In the genomic region with DNA sequence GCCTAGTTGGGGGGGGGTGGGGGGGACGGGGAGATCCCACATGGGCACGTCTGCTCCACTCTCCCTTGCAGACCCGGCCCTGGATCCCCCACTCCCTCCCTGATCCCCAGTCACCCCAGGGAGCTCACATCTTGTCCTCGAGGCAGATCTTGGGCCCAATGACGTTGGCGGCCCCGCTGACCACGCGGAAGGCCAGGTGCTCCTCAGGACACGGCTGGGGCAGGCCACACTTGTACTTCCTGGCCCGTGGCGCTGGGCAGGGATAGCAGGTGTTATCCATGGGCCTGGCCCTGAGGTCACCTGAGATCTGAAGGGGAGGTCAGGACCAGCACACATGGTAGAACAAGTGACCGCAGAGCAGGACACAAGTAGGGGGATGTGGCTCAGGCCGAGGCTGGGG, we compare ENCODE assay signal across 37 cellular contexts.
"Had no signal": no experiment of that assay in that cellular context is flagged by ENCODE, and none has a peak within 500 bp of the region (broad histone marks: within the 10 kb centered on the region; RNA-seq: fewer than 3 reads in every experiment).

No MANE protein-coding gene starts in this region.

- H3K36me3 ChIP-seq: adrenal gland, breast epithelium, SJSA1 had no signal

- H3K27ac ChIP-seq: adrenal gland, body of pancreas, breast epithelium, KMS-11, Peyer's patch, SJSA1, VCaP had no signal

- H3K4me1 ChIP-seq: adrenal gland, body of pancreas, breast epithelium, Peyer's patch, SJSA1 had no signal

- H3K4me3 Mint-ChIP-seq: activated B cell treated with CpG ODN at 0.5 μM for 24 hours; activated CD4-positive, alpha-beta memory T cell treated with anti-CD3 and anti-CD28 coated beads for 36 hours; activated naive CD4-positive, alpha-beta T cell treated with anti-CD3 and anti-CD28 coated beads, Interleukin-2, amount 50 U/mL, for 24 hours; activated T-cell treated with anti-CD3 and anti-CD28 coated beads, Interleukin-2, amount 50 U/mL, for 4 hours; activated T-helper 1 cell treated with anti-CD3 and anti-CD28 coated beads, Interleukin-12 subunit alpha, Interleukin-12 subunit beta, Interleukin-2, Interleukin-4 antibody, amounts not matched to agents 30 ng/mL and 10 ng/mL and 1 ng/mL, durations not matched to agents 14 hours and 24 hours and 36 hours had no signal

- H3K4me3 ChIP-seq: adrenal gland, body of pancreas, breast epithelium, Peyer's patch, SJSA1 had no signal

- DNase-seq: activated B cell treated with CpG ODN at 0.5 μM for 24 hours; activated CD4-positive, alpha-beta memory T cell treated with anti-CD3 and anti-CD28 coated beads for 36 hours; activated CD4-positive, alpha-beta T cell treated with anti-CD3 and anti-CD28 coated beads for 4 hours; activated CD4-positive, alpha-beta T cell treated with anti-CD3 and anti-CD28 coated beads, Interleukin-2, amount 50 U/mL, for 1 hour; activated CD4-positive, CD25-positive, alpha-beta regulatory T cell treated with anti-CD3 and anti-CD28 coated beads, Interleukin-2, amount 50 U/mL, for 72 hours; activated gamma-delta T cell treated with Interleukin-2 at 50 U/mL for 16 hours; activated T-cell treated with anti-CD3 and anti-CD28 coated beads, Interleukin-2, amount 50 U/mL, for 4 hours; adrenal gland; body of pancreas; caudate nucleus; cerebellar nuclear complex; MM.1S; MV-4-11; NCI-H1092; NCI-H1436 treated with DMSO at 0.1 percent for 48 hours; NCI-H1694 treated with DMSO at 0.1 percent for 48 hours; NCI-H2029; NCI-H2107; NCI-H2171; NCI-H510A; NCI-H526; NCI-H748 treated with DMSO at 0.1 percent for 48 hours; NK-92 treated with Interleukin-12 subunit alpha and Interleukin-12 subunit beta, amount 100 ng/mL, for 24 hours; PC-3; Peyer's patch; RPMI8226; SHP77 treated with DMSO at 0.1 percent for 48 hours; SK-N-SH; T-helper 2 cell; T-helper 9 cell had no signal

- H3K27ac Mint-ChIP-seq: activated B cell treated with CpG ODN at 0.5 μM for 24 hours; activated CD4-positive, alpha-beta memory T cell treated with anti-CD3 and anti-CD28 coated beads for 36 hours; activated naive CD4-positive, alpha-beta T cell treated with anti-CD3 and anti-CD28 coated beads, Interleukin-2, amount 50 U/mL, for 24 hours; activated T-helper 1 cell treated with anti-CD3 and anti-CD28 coated beads, Interleukin-12 subunit alpha, Interleukin-12 subunit beta, Interleukin-2, Interleukin-4 antibody, amounts not matched to agents 30 ng/mL and 10 ng/mL and 1 ng/mL, durations not matched to agents 14 hours and 24 hours and 36 hours had no signal

- H3K27me3 Mint-ChIP-seq: activated B cell treated with CpG ODN at 0.5 μM for 24 hours; activated CD4-positive, alpha-beta memory T cell treated with anti-CD3 and anti-CD28 coated beads for 36 hours; activated naive CD4-positive, alpha-beta T cell treated with anti-CD3 and anti-CD28 coated beads, Interleukin-2, amount 50 U/mL, for 24 hours had no signal

- H3K27me3 ChIP-seq: adrenal gland, body of pancreas, Peyer's patch, SJSA1 had no signal

- H3K9me3 Mint-ChIP-seq: activated CD4-positive, alpha-beta memory T cell treated with anti-CD3 and anti-CD28 coated beads for 36 hours; activated naive CD4-positive, alpha-beta T cell treated with anti-CD3 and anti-CD28 coated beads, Interleukin-2, amount 50 U/mL, for 24 hours; activated T-cell treated with anti-CD3 and anti-CD28 coated beads, Interleukin-2, amount 50 U/mL, for 4 hours; activated T-helper 1 cell treated with anti-CD3 and anti-CD28 coated beads, Interleukin-12 subunit alpha, Interleukin-12 subunit beta, Interleukin-2, Interleukin-4 antibody, amounts not matched to agents 30 ng/mL and 10 ng/mL and 1 ng/mL, durations not matched to agents 14 hours and 24 hours and 36 hours had no signal

- FAIRE-seq: astrocyte had no signal

- H3K9ac ChIP-seq: KMS-11, SK-N-SH had no signal

- ATAC-seq: activated T-cell treated with anti-CD3 and anti-CD28 coated beads, Interleukin-2, amount 50 U/mL, for 4 hours; body of pancreas; PC-3 had no signal

- H3K9me3 ChIP-seq: adrenal gland, body of pancreas, Peyer's patch, SJSA1, SK-N-SH had no signal

- H3K4me2 ChIP-seq: KMS-11, SK-N-SH had no signal
